8 cellular contexts compared by ENCODE assay signal in the genomic region with DNA sequence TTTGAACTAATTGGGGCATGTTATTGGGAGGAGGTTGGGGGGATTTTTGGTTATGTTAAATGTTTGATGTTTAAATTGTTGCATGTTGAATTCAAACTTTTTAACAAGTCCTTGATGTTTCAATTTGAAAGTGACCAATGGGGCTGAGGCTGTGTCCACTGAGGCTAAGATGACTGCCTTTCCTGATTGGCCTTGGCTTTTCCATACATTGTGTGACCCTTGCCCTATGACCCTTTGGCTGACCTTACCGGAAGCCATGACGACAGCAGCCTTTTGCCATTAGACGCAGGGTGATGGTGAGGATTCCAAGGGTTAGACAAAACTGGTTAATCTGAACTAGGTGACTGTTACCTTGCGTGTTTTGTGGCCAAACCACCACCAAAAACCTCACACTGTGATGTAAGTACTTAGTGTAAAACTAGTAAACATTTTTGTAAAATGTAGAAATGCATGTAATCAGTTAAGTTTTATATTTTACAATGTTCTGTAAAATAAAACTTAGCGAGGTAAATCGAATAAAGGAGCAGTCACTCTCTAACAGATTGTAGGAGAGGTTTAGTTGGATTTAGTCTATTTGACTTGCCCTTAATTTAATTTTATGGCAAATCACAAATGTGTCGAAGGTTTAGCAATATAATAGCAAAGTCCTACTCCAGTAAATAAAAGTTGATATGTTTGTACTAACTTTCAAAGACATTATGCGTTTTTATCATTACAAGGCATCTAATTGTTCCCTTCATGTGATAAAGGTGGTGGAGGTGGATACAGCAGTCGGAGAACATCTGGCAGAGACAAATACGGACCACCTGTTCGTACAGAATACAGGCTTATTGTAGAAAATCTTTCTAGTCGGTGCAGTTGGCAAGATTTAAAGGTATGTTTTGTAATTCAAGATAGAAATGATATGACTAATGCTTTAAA. TPM values are rescaled to one million over a fixed set of nuclear protein-coding genes. Genes with fewer than 3 reads are reported as not detected.
DNase-seq lines count a peak whose midpoint lies in the region; ATAC-seq, FAIRE-seq and TF ChIP-seq lines count a peak whose summit lies in the region.

No MANE protein-coding gene starts in this region.

- in situ Hi-C loops in GM23248 (cut with MboI): no loop called here

- H3K27me3 Mint-ChIP-seq in endodermal cell (ENCODE audit: insufficient read depth): peaks cover under 1% of the 10 kb centered on the region

- H3K4me2 ChIP-seq in GM23248 (ENCODE audit: unreplicated experiment) (peak overlapping the region; percentile 94), osteoblast (ENCODE audit: insufficient read depth, low read length) (peak overlapping the region; percentile 100)

- H3K9me3 Mint-ChIP-seq in endodermal cell: no peaks in the 10 kb centered on the region

- H3K79me2 ChIP-seq in GM23248 (ENCODE audit: insufficient read depth): peaks cover 64% of the 10 kb centered on the region
- peaks cover 61% of the 10 kb centered on the region for H3K79me2 ChIP-seq in osteoblast (ENCODE audit: insufficient read depth, low read length)

- H3K4me3 ChIP-seq in GM23248 (peak overlapping the region; percentile 94), SK-N-MC (peak overlapping the region; percentile 99), endodermal cell (ENCODE audit: low read length) (peak overlapping the region; percentile 90), osteoblast (ENCODE audit: insufficient read depth, low read length) (peak overlapping the region; percentile 86)

- H3K4me1 ChIP-seq in GM23248 (ENCODE audit: insufficient read depth) (peaks cover 17% of the 10 kb centered on the region; the same call in 1 of the 2 replicates), endodermal cell (ENCODE audit: control insufficient read depth, insufficient read depth, low read length) (peaks cover 5% of the 10 kb centered on the region), osteoblast (ENCODE audit: insufficient read depth, low read length) (peaks cover 16% of the 10 kb centered on the region)

- peaks cover 14% of the 10 kb centered on the region for H3K4me1 Mint-ChIP-seq in endodermal cell

- peaks cover 43% of the 10 kb centered on the region for H3F3A ChIP-seq in GM23248 (ENCODE audit: insufficient read depth)

- H3K36me3 ChIP-seq in GM23248 (ENCODE audit: low read depth) (peaks cover 53% of the 10 kb centered on the region), SK-N-MC (ENCODE audit: insufficient read depth, low read length) (peaks cover 58% of the 10 kb centered on the region), endodermal cell (ENCODE audit: control insufficient read depth, insufficient read depth, low read length) (peaks cover 54% of the 10 kb centered on the region), osteoblast (ENCODE audit: insufficient read depth, low read length) (peaks cover 54% of the 10 kb centered on the region)

- peak overlapping the region; percentile 89 for H3K4me3 Mint-ChIP-seq in endodermal cell

- peak overlapping the region; percentile 74 for H3K27ac Mint-ChIP-seq in endodermal cell

- DNase-seq in GM23248 (peak; percentile 38), SK-N-MC (ENCODE audit: low read depth, low spot score) (no peak), endodermal cell (no peak), osteoblast (ENCODE audit: insufficient read length, low spot score, missing footprints) (no peak), urothelium cell line (ENCODE audit: low spot score) (no peak), superior temporal gyrus (ENCODE audit: extremely low spot score) (no peak)
- no peak for DNase-seq in activated CD4-positive, CD25-positive, alpha-beta regulatory T cell treated with anti-CD3 and anti-CD28 coated beads, Interleukin-2, amount 50 U/mL, for 72 hours

- no peak for ATAC-seq in HG02884 (IDR thresholded peaks at IDR 0.05; ENCODE audit: unreplicated experiment)

- H3K9ac ChIP-seq in GM23248: peak overlapping the region; percentile 100
- H3K9ac ChIP-seq in SK-N-MC (ENCODE audit: insufficient read length): peak overlapping the region; percentile 100
- H3K9ac ChIP-seq in endodermal cell (ENCODE audit: extremely low read depth, low read length, poor library complexity, severe bottlenecking): peak overlapping the region; percentile 100

- H3K27ac ChIP-seq in GM23248 (peak overlapping the region; percentile 100), SK-N-MC (no peak overlapping the region), endodermal cell (ENCODE audit: low read depth, low read length) (no peak overlapping the region), osteoblast (ENCODE audit: low read depth, low read length) (peak overlapping the region; percentile 64)

- 48 to 51% methylated on average over 12 of the region's 12 CpGs for WGBS in GM23248 (ENCODE audit: low coverage in 1 of 2, low lambda C conversion rate in 2 of 2, missing lambda C conversion rate in 2 of 2), 2 experiments
- WGBS in endodermal cell (ENCODE audit: insufficient coverage in 1 of 2, insufficient read length in 1 of 2), 2 experiments: 80 to 85% methylated on average over 8 to 11 of the region's 12 CpGs

- no peak for TF ChIP-seq CTCF in endodermal cell (conservative IDR thresholded peaks at IDR 0.05)
- TF ChIP-seq CTCF in osteoblast (IDR thresholded peaks at IDR 0.05; ENCODE audit: extremely low read depth, low read depth, low read length): no peak

- no peaks in the 10 kb centered on the region for H3K9me3 ChIP-seq in GM23248 (ENCODE audit: low read depth)
- H3K9me3 ChIP-seq in SK-N-MC (ENCODE audit: low read depth, low read length): no peaks in the 10 kb centered on the region
- H3K9me3 ChIP-seq in endodermal cell (ENCODE audit: control insufficient read depth, low read length): no peaks in the 10 kb centered on the region
- H3K9me3 ChIP-seq in osteoblast (ENCODE audit: low read depth, low read length): no peaks in the 10 kb centered on the region

- H3K36me3 Mint-ChIP-seq in endodermal cell (ENCODE audit: low read depth): peaks cover 54% of the 10 kb centered on the region

- H2AFZ ChIP-seq in GM23248: no peak overlapping the region
- no peak overlapping the region for H2AFZ ChIP-seq in osteoblast (ENCODE audit: low read length)

- H3K27me3 ChIP-seq in GM23248 (replicated peaks; ENCODE audit: insufficient read depth) (no peaks in the 10 kb centered on the region), endodermal cell (ENCODE audit: control insufficient read depth, insufficient read depth, low read length, poor library complexity, severe bottlenecking) (no peaks in the 10 kb centered on the region), osteoblast (ENCODE audit: insufficient read depth, low read length) (no peaks in the 10 kb centered on the region)

- no peak for FAIRE-seq in urothelium cell line (lab: Jason Lieb, UNC)

- no peaks in the 10 kb centered on the region for H3K9me2 ChIP-seq in GM23248 (ENCODE audit: insufficient read depth)

- H4K20me1 ChIP-seq in GM23248 (ENCODE audit: insufficient read depth) (peaks cover 33% of the 10 kb centered on the region; the same call in 1 of the 2 replicates), osteoblast (ENCODE audit: insufficient read depth, low read length) (peaks cover 54% of the 10 kb centered on the region)

RNA-seq across cellular contexts. Expression of a gene that starts 1.6 kb away (rescaled TPM):
- total RNA-seq in GM23248 (2014; rRNA removed; shearing (Covaris generic)): 44.0 and 44.8 TPM in 2 replicates
- polyA plus RNA-seq in GM23248 (2016; fragmentation: Nextera tagmentation; extraction: Ambion mirVana): 87.5 and 94.7 TPM in 2 replicates
- total RNA-seq in endodermal cell: 100 to 1,000 TPM; 146 to 199 TPM
- 156 TPM for polyA plus RNA-seq in endodermal cell (2013, experiment 1 of 2)
- 138 TPM for polyA plus RNA-seq in endodermal cell (2013, experiment 2 of 2)
- 70.1 and 81.1 TPM in 2 replicates for total RNA-seq in osteoblast

RNA-seq across cellular contexts. Expression of a gene that starts 48.2 kb away (rescaled TPM):
- total RNA-seq in GM23248 (2014; rRNA removed; shearing (Covaris generic)): 0.22 and 1.3 TPM in 2 replicates
- 0.29 and 0.35 TPM in 2 replicates for polyA plus RNA-seq in GM23248 (2016; fragmentation: Nextera tagmentation; extraction: Ambion mirVana)
- 10 to 100 TPM; 38.4 to 57.6 TPM for total RNA-seq in endodermal cell
- 14.3 TPM for polyA plus RNA-seq in endodermal cell (2013, experiment 1 of 2)
- 12.5 TPM for polyA plus RNA-seq in endodermal cell (2013, experiment 2 of 2)
- 5.6 and 9.8 TPM in 2 replicates for total RNA-seq in osteoblast

Comparison
In these comparisons a context has a peak if more than half of its experiments do, and no peak if none do; other contexts are left out.
1. H3K27ac ChIP-seq: peak in GM23248 (single experiment) and osteoblast (single experiment); none in SK-N-MC (single experiment) and endodermal cell (single experiment).
2. Peak in every context shown above with its lines, with median percentiles within 50 percentile points of each other: H3K4me3 ChIP-seq and H3K9ac ChIP-seq.